19 cellular contexts compared by ENCODE assay signal in the genomic region with DNA sequence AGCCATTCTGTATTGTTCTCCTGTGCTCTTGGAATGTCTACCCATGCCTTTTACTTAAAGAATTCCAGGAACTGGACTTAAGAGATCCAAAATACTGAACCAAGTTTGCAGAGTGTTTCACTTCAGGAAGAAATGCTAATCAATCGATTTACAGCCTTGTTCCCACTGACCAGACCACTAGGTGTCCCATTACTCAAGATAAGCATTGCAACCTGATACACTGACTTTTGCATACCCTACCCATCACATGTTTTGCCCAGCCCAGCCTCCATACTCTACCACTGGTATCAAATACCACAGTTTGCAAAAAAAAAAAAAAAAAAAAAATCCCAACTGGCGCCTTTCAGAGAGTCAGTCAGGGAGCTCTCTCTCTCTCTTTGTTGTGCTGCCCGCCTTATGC.
"Had no signal": no experiment of that assay in that cellular context is flagged by ENCODE, and none has a peak within 500 bp of the region (broad histone marks: within the 10 kb centered on the region; RNA-seq: fewer than 3 reads in every experiment).

No MANE protein-coding gene starts in this region.

- H3K4me1 ChIP-seq: gastroesophageal sphincter, heart right ventricle, left lung, upper lobe of right lung had no signal

- H3K9me3 ChIP-seq: thoracic aorta, upper lobe of right lung had no signal

- H3K27ac ChIP-seq: dorsolateral prefrontal cortex, gastroesophageal sphincter, heart right ventricle, left lung, thoracic aorta had no signal

- H3K4me3 ChIP-seq: dorsolateral prefrontal cortex, gastroesophageal sphincter, heart right ventricle, left lung, mucosa of descending colon, thoracic aorta, upper lobe of right lung had no signal

- ATAC-seq: activated CD4-positive, alpha-beta T cell treated with anti-CD3 and anti-CD28 coated beads for 36 hours; activated naive CD4-positive, alpha-beta T cell treated with anti-CD3 and anti-CD28 coated beads, Interleukin-2, amount 50 U/mL, for 72 hours; gastroesophageal sphincter; heart right ventricle; mucosa of descending colon; naive thymus-derived CD8-positive, alpha-beta T cell; stimulated activated effector memory CD8-positive, alpha-beta T cell treated with anti-CD3 and anti-CD28 coated beads, Interleukin-12 subunit alpha, Interleukin-12 subunit beta, amount 100 ng/mL, for 72 hours had no signal

- H3K4me1 Mint-ChIP-seq: activated CD4-positive, alpha-beta T cell treated with anti-CD3 and anti-CD28 coated beads for 36 hours; naive thymus-derived CD8-positive, alpha-beta T cell; stimulated activated effector memory CD8-positive, alpha-beta T cell treated with anti-CD3 and anti-CD28 coated beads, Interleukin-12 subunit alpha, Interleukin-12 subunit beta, amount 100 ng/mL, for 72 hours had no signal

- DNase-seq: activated CD4-positive, alpha-beta memory T cell treated with anti-CD3 and anti-CD28 coated beads for 36 hours; activated CD4-positive, alpha-beta T cell treated with anti-CD3 and anti-CD28 coated beads for 36 hours; activated CD8-positive, alpha-beta memory T cell treated with anti-CD3 and anti-CD28 coated beads, Interleukin-2, amount 50 U/mL, for 4 hours; activated effector memory CD4-positive, alpha-beta T cell treated with anti-CD3 and anti-CD28 coated beads, Interleukin-2, amount 50 U/mL, for 16 hours; activated T-cell treated with anti-CD3 and anti-CD28 coated beads, Interleukin-2, amount 50 U/mL, for 48 hours; amniotic stem cell; dorsolateral prefrontal cortex; heart right ventricle; kidney; mucosa of descending colon; naive thymus-derived CD8-positive, alpha-beta T cell; nucleus accumbens; posterior cingulate gyrus; upper lobe of right lung had no signal

- H3K4me3 Mint-ChIP-seq: activated CD4-positive, alpha-beta memory T cell treated with anti-CD3 and anti-CD28 coated beads for 36 hours; activated CD4-positive, alpha-beta T cell treated with anti-CD3 and anti-CD28 coated beads for 36 hours; naive thymus-derived CD8-positive, alpha-beta T cell; stimulated activated effector memory CD8-positive, alpha-beta T cell treated with anti-CD3 and anti-CD28 coated beads, Interleukin-12 subunit alpha, Interleukin-12 subunit beta, amount 100 ng/mL, for 72 hours had no signal

- H3K36me3 Mint-ChIP-seq: activated CD4-positive, alpha-beta memory T cell treated with anti-CD3 and anti-CD28 coated beads for 36 hours; stimulated activated effector memory CD8-positive, alpha-beta T cell treated with anti-CD3 and anti-CD28 coated beads, Interleukin-12 subunit alpha, Interleukin-12 subunit beta, amount 100 ng/mL, for 72 hours had no signal

- H3K27me3 Mint-ChIP-seq: activated CD4-positive, alpha-beta memory T cell treated with anti-CD3 and anti-CD28 coated beads for 36 hours; activated CD4-positive, alpha-beta T cell treated with anti-CD3 and anti-CD28 coated beads for 36 hours; naive thymus-derived CD8-positive, alpha-beta T cell had no signal

- H3K27ac Mint-ChIP-seq: activated CD4-positive, alpha-beta memory T cell treated with anti-CD3 and anti-CD28 coated beads for 36 hours; activated CD4-positive, alpha-beta T cell treated with anti-CD3 and anti-CD28 coated beads for 36 hours; activated naive CD4-positive, alpha-beta T cell treated with anti-CD3 and anti-CD28 coated beads, Interleukin-2, amount 50 U/mL, for 72 hours; naive thymus-derived CD8-positive, alpha-beta T cell; stimulated activated effector memory CD8-positive, alpha-beta T cell treated with anti-CD3 and anti-CD28 coated beads, Interleukin-12 subunit alpha, Interleukin-12 subunit beta, amount 100 ng/mL, for 72 hours had no signal

- H3K36me3 ChIP-seq: gastroesophageal sphincter, heart right ventricle, left lung, thoracic aorta, upper lobe of right lung had no signal

- H3K27me3 ChIP-seq: dorsolateral prefrontal cortex, gastroesophageal sphincter, heart right ventricle, left lung, upper lobe of right lung had no signal
